In genomic region chr5:173327948-173328895, GRCh38 we compare ENCODE assay signal across 8 cellular contexts.
DNase-seq lines count a peak whose midpoint lies in the region; ATAC-seq, FAIRE-seq and TF ChIP-seq lines count a peak whose summit lies in the region.

A gene with protein sequence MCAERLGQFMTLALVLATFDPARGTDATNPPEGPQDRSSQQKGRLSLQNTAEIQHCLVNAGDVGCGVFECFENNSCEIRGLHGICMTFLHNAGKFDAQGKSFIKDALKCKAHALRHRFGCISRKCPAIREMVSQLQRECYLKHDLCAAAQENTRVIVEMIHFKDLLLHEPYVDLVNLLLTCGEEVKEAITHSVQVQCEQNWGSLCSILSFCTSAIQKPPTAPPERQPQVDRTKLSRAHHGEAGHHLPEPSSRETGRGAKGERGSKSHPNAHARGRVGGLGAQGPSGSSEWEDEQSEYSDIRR (minus strand): TSS chr5:173328414. CDS start chr5:173328193, 221 bp downstream.

- peak; percentile 56 for ATAC-seq in GM21367 (IDR thresholded peaks at IDR 0.05; ENCODE audit: unreplicated experiment)
- ATAC-seq in HG02938 (IDR thresholded peaks at IDR 0.05; ENCODE audit: unreplicated experiment): no peak

- no peak for TF ChIP-seq CTCF in RWPE1 (conservative IDR thresholded peaks at IDR 0.05; ENCODE audit: low read depth)
- TF ChIP-seq CTCF in choroid plexus epithelial cell (conservative IDR thresholded peaks at IDR 0.05; ENCODE audit: low read depth, low read length): peak; percentile 6

- H3K27ac ChIP-seq in RWPE1: peak within 1 kb of the TSS; percentile 86

- POLR2A ChIA-PET in RWPE1 (lab: Yijun Ruan, JAX; ENCODE audit: low non-redundant PET): interaction anchor here (0.6 to 1.1 kb wide), 4 partner anchors 13 to 333 kb away, joined by 3 to 4 read pairs (median 3); no protein-coding TSS in a partner anchor

- peak within 1 kb of the TSS; percentile 75 for H3K4me3 ChIP-seq in choroid plexus epithelial cell (ENCODE audit: low read depth, low read length)

- CTCF ChIA-PET in RWPE1 (lab: Yijun Ruan, JAX): interaction anchor here (0.6 to 6.8 kb wide), 10 partner anchors 13 to 349 kb away, joined by 3 to 69 read pairs (median 4); no protein-coding TSS in a partner anchor

- DNase-seq in DMS114 treated with DMSO at 0.1 percent for 48 hours (lab: John Stamatoyannopoulos, UW; ENCODE audit: unreplicated experiment): peak; percentile 72
- DNase-seq in HTR-8/SVneo (ENCODE audit: insufficient read length, low spot score): peak; percentile 92
- peak; percentile 96 for DNase-seq in RWPE1 (ENCODE audit: low spot score)
- DNase-seq in choroid plexus epithelial cell (ENCODE audit: low read depth): peak; percentile 85
- DNase-seq in kidney tubule cell (ENCODE audit: low spot score): peak; percentile 96
- DNase-seq in stimulated activated CD4-positive, alpha-beta T cell treated with anti-CD3 and anti-CD28 coated beads, Interleukin-4, amount 100 ng/mL, for 1 hour: peak; percentile 56

- FAIRE-seq in HTR-8/SVneo (lab: Jason Lieb, UNC): peak; percentile 36
